In the genomic region with DNA sequence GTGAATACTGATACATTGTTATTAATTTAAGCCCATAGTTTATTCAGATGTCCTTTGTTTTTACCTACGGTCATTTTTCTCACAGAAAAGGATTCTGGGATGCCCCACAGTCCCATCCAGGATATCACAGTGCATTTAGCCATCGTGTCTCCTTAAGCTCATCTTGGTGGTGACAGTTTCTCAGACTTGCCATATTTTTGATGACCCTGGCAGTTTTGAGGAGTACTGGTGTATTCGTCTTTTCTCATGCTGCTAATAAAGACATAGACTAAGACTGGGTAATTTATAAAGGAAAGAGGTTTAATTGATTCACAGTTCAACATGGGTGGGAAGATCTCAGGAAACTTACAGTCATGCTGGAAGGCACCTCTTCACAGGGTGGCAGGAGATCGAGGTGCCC, we compare ENCODE assay signal across 7 cellular contexts.
"Had no signal": no experiment of that assay in that cellular context is flagged by ENCODE, and none has a peak within 500 bp of the region (broad histone marks: within the 10 kb centered on the region; RNA-seq: fewer than 3 reads in every experiment).

No MANE protein-coding gene starts in this region.

- H3K4me1 Mint-ChIP-seq: IgD-negative memory B cell had no signal

- H3K4me3 Mint-ChIP-seq: IgD-negative memory B cell had no signal

- H3K4me3 ChIP-seq: K562 had no signal

- H3K27ac ChIP-seq: HL-60, KMS-11 had no signal

- ATAC-seq: K562 had no signal

- H3K36me3 Mint-ChIP-seq: IgD-negative memory B cell had no signal

- H3K9ac ChIP-seq: KMS-11 had no signal

- DNase-seq: KBM-7, KG1 had no signal

- H3K4me2 ChIP-seq: KMS-11 had no signal

- H3K27me3 Mint-ChIP-seq: IgD-negative memory B cell had no signal

- FAIRE-seq: HTR-8/SVneo, K562 had no signal
